ENCODE assay signal across 1 cellular context in the genomic region with DNA sequence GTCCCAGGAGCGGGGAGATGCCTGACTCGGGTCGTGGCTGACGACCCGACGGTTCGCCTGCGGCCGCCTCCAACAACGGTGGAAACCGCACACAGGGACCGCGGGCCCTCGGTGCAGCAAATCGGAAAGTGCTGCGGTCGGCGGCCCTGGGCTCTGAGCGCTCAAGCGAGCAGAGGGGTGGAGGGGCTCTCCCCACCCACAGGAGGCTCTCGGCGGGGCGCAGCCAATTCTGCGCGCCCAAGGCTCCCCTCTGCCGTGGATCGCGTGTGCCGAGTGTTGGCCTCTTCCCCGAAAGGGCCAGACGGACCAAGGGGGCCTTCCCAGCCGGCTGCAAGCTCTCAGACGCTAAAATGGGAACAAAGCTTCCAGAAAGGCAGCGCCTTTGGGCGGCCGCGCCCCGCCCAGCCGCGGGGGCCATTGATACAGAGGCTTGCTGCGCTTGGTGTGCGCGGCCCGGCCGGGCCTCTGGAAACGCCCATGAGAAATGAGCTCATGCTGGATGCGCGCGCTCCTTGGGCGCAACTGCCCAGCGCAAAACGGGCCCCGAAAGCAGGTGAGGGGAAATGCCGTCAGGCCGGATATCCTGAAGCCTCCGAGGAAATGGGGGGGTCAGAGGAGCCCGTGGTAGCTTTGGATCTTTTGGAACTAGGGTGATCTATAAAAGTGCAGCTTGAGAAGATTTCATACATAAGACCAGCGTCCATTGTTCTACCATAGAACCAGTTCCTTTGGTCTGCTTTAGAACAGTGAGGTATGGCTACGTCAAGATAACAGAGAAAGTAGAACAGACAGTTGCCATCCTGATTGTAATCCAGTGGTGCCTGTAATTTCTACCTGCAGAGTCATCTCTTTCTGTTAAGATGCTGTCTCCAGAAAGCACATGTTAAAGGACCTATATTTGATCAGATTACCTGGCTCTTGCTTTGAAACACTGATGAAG.
A peak's percentile ranks its signal among the peaks of the same experiment; 100 is the strongest.
TF ChIP-seq lines count a peak whose summit lies in the region.

No MANE protein-coding gene starts in this region.

TF ChIP-seq in K562, 482 proteins besides CTCF, POLR2A, EP300 and RAD21 (continued from another document and continues in another):
- TF ChIP-seq MAZ (CRISPR knock-in tag; conservative IDR thresholded peaks at IDR 0.05 in 1 of 2, IDR thresholded peaks at IDR 0.05 in 1 of 2) (peak; percentile 72 to 80; a peak in 3 of 4 replicates), JUN (IDR thresholded peaks at IDR 0.05; ENCODE audit: borderline replicate concordance, low read depth, low read length) (peak; percentile 66; the same call in 1 of the 2 replicates), JUN (CRISPR knock-in tag; IDR thresholded peaks at IDR 0.05; ENCODE audit: borderline replicate concordance) (no peak; the same call in 1 of the 2 replicates), ELF2 (CRISPR knock-in tag; IDR thresholded peaks at IDR 0.05) (0 out of 2 replicates have a peak, but pooled peaks have one; percentile 19), TAF9B (IDR thresholded peaks at IDR 0.05; ENCODE audit: partially characterized antibody) (peak; percentile 72), ZBTB1 (CRISPR knock-in tag; IDR thresholded peaks at IDR 0.05; ENCODE audit: borderline replicate concordance, low read depth) (peak; percentile 30; the same call in 1 of the 2 replicates), KLF1 (tag; IDR thresholded peaks at IDR 0.05) (peak; percentile 61), PCBP1 (IDR thresholded peaks at IDR 0.05; ENCODE audit: low read depth, low read length, poor library complexity, severe bottlenecking) (peak; percentile 84), ETV1 (tag; conservative IDR thresholded peaks at IDR 0.05; ENCODE audit: low read depth) (peak; percentile 69; the same call in 1 of the 2 replicates), SP2 (IDR thresholded peaks at IDR 0.05; ENCODE audit: extremely low read depth, low read depth, low read length, poor library complexity, severe bottlenecking) (no peak), SRSF3 (IDR thresholded peaks at IDR 0.05; ENCODE audit: insufficient read depth, low read length) (0 out of 2 replicates have a peak, but pooled peaks have one; percentile 73), PRPF4 (IDR thresholded peaks at IDR 0.05; ENCODE audit: insufficient read depth, low read depth, low read length, poor library complexity, severe bottlenecking) (peak; percentile 75), BRD9 (IDR thresholded peaks at IDR 0.05; ENCODE audit: low read depth, partially characterized antibody) (peak; percentile 32), NFRKB (IDR thresholded peaks at IDR 0.05; ENCODE audit: low read depth) (peak; percentile 87), NCOA6 (IDR thresholded peaks at IDR 0.05) (peak; percentile 75), ZNF263 (CRISPR knock-in tag; IDR thresholded peaks at IDR 0.05; ENCODE audit: borderline replicate concordance) (peak; percentile 65; the same call in 1 of the 2 replicates), RCOR1 (IDR thresholded peaks at IDR 0.05; ENCODE audit: borderline replicate concordance in 1 of 2, low read depth in 2 of 2, low read length in 2 of 2) (peak in 1 of 2 experiments; percentile 4; a peak in 1 of 4 replicates), ZNF165 (CRISPR knock-in tag; IDR thresholded peaks at IDR 0.05; ENCODE audit: borderline replicate concordance) (0 out of 2 replicates have a peak, but pooled peaks have one; percentile 31), RHOXF2B (CRISPR knock-in tag; conservative IDR thresholded peaks at IDR 0.05) (no peak), PHF20 (IDR thresholded peaks at IDR 0.05; ENCODE audit: partially characterized antibody) (peak; percentile 37), KAT7 (CRISPR knock-in tag; IDR thresholded peaks at IDR 0.05; ENCODE audit: borderline replicate concordance) (peak; percentile 91; the same call in 1 of the 2 replicates), MEIS2 (IDR thresholded peaks at IDR 0.05; ENCODE audit: partially characterized antibody) (peak; percentile 41), MTA3 (IDR thresholded peaks at IDR 0.05; ENCODE audit: borderline replicate concordance) (peak; percentile 47; the same call in 1 of the 2 replicates), NFYB (IDR thresholded peaks at IDR 0.05; ENCODE audit: extremely low read depth, insufficient read length) (no peak), MBD2 (IDR thresholded peaks at IDR 0.05; ENCODE audit: borderline replicate concordance, low read depth) (peak; percentile 25; the same call in 1 of the 2 replicates), ZC3H8 (IDR thresholded peaks at IDR 0.05) (no peak), KLF10 (CRISPR knock-in tag; IDR thresholded peaks at IDR 0.05) (no peak), RBFOX2 (IDR thresholded peaks at IDR 0.05; ENCODE audit: low read depth, low read length) (peak; percentile 96), MYC (IDR thresholded peaks at IDR 0.05; ENCODE audit: low read depth, low read length) (no peak; the same call in 1 of the 2 replicates), MYC (CRISPR knock-in tag; IDR thresholded peaks at IDR 0.05; ENCODE audit: borderline replicate concordance, low read depth) (peak; percentile 69; the same call in 1 of the 2 replicates), SOX6 (IDR thresholded peaks at IDR 0.05) (0 out of 2 replicates have a peak, but pooled peaks have one; percentile 10), PURB (CRISPR knock-in tag; IDR thresholded peaks at IDR 0.05; ENCODE audit: low read depth) (no peak), ZNF316 (IDR thresholded peaks at IDR 0.05) (peak; percentile 27; the same call in 1 of the 2 replicates), ZNF583 (CRISPR knock-in tag; IDR thresholded peaks at IDR 0.05) (0 out of 2 replicates have a peak, but pooled peaks have one; percentile 36)
- TF ChIP-seq, protein P1, sequence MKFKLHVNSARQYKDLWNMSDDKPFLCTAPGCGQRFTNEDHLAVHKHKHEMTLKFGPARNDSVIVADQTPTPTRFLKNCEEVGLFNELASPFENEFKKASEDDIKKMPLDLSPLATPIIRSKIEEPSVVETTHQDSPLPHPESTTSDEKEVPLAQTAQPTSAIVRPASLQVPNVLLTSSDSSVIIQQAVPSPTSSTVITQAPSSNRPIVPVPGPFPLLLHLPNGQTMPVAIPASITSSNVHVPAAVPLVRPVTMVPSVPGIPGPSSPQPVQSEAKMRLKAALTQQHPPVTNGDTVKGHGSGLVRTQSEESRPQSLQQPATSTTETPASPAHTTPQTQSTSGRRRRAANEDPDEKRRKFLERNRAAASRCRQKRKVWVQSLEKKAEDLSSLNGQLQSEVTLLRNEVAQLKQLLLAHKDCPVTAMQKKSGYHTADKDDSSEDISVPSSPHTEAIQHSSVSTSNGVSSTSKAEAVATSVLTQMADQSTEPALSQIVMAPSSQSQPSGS (CRISPR knock-in tag; IDR thresholded peaks at IDR 0.05): 0 out of 2 replicates have a peak, but pooled peaks have one; percentile 37
- TF ChIP-seq, protein P2, sequence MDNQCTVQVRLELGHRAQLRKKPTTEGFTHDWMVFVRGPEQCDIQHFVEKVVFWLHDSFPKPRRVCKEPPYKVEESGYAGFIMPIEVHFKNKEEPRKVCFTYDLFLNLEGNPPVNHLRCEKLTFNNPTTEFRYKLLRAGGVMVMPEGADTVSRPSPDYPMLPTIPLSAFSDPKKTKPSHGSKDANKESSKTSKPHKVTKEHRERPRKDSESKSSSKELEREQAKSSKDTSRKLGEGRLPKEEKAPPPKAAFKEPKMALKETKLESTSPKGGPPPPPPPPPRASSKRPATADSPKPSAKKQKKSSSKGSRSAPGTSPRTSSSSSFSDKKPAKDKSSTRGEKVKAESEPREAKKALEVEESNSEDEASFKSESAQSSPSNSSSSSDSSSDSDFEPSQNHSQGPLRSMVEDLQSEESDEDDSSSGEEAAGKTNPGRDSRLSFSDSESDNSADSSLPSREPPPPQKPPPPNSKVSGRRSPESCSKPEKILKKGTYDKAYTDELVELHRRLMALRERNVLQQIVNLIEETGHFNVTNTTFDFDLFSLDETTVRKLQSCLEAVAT (IDR thresholded peaks at IDR 0.05): peak in 1 of 2 experiments; percentile 61; a peak in 1 of 4 replicates
- TF ChIP-seq, protein P3, sequence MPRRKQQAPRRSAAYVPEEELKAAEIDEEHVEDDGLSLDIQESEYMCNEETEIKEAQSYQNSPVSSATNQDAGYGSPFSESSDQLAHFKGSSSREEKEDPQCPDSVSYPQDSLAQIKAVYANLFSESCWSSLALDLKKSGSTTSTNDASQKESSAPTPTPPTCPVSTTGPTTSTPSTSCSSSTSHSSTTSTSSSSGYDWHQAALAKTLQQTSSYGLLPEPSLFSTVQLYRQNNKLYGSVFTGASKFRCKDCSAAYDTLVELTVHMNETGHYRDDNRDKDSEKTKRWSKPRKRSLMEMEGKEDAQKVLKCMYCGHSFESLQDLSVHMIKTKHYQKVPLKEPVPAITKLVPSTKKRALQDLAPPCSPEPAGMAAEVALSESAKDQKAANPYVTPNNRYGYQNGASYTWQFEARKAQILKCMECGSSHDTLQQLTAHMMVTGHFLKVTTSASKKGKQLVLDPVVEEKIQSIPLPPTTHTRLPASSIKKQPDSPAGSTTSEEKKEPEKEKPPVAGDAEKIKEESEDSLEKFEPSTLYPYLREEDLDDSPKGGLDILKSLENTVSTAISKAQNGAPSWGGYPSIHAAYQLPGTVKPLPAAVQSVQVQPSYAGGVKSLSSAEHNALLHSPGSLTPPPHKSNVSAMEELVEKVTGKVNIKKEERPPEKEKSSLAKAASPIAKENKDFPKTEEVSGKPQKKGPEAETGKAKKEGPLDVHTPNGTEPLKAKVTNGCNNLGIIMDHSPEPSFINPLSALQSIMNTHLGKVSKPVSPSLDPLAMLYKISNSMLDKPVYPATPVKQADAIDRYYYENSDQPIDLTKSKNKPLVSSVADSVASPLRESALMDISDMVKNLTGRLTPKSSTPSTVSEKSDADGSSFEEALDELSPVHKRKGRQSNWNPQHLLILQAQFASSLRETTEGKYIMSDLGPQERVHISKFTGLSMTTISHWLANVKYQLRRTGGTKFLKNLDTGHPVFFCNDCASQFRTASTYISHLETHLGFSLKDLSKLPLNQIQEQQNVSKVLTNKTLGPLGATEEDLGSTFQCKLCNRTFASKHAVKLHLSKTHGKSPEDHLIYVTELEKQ (CRISPR knock-in tag; IDR thresholded peaks at IDR 0.05): no peak
- TF ChIP-seq, protein P4, sequence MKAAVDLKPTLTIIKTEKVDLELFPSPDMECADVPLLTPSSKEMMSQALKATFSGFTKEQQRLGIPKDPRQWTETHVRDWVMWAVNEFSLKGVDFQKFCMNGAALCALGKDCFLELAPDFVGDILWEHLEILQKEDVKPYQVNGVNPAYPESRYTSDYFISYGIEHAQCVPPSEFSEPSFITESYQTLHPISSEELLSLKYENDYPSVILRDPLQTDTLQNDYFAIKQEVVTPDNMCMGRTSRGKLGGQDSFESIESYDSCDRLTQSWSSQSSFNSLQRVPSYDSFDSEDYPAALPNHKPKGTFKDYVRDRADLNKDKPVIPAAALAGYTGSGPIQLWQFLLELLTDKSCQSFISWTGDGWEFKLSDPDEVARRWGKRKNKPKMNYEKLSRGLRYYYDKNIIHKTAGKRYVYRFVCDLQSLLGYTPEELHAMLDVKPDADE (conservative IDR thresholded peaks at IDR 0.05; ENCODE audit: control insufficient read depth, low read depth, low read length): 0 out of 2 replicates have a peak, but pooled peaks have one; percentile 20
- TF ChIP-seq, protein P5, sequence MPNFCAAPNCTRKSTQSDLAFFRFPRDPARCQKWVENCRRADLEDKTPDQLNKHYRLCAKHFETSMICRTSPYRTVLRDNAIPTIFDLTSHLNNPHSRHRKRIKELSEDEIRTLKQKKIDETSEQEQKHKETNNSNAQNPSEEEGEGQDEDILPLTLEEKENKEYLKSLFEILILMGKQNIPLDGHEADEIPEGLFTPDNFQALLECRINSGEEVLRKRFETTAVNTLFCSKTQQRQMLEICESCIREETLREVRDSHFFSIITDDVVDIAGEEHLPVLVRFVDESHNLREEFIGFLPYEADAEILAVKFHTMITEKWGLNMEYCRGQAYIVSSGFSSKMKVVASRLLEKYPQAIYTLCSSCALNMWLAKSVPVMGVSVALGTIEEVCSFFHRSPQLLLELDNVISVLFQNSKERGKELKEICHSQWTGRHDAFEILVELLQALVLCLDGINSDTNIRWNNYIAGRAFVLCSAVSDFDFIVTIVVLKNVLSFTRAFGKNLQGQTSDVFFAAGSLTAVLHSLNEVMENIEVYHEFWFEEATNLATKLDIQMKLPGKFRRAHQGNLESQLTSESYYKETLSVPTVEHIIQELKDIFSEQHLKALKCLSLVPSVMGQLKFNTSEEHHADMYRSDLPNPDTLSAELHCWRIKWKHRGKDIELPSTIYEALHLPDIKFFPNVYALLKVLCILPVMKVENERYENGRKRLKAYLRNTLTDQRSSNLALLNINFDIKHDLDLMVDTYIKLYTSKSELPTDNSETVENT (CRISPR knock-in tag; IDR thresholded peaks at IDR 0.05): peak; percentile 39; the same call in 1 of the 2 replicates
- TF ChIP-seq, protein P6, sequence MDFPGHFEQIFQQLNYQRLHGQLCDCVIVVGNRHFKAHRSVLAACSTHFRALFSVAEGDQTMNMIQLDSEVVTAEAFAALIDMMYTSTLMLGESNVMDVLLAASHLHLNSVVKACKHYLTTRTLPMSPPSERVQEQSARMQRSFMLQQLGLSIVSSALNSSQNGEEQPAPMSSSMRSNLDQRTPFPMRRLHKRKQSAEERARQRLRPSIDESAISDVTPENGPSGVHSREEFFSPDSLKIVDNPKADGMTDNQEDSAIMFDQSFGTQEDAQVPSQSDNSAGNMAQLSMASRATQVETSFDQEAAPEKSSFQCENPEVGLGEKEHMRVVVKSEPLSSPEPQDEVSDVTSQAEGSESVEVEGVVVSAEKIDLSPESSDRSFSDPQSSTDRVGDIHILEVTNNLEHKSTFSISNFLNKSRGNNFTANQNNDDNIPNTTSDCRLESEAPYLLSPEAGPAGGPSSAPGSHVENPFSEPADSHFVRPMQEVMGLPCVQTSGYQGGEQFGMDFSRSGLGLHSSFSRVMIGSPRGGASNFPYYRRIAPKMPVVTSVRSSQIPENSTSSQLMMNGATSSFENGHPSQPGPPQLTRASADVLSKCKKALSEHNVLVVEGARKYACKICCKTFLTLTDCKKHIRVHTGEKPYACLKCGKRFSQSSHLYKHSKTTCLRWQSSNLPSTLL (IDR thresholded peaks at IDR 0.05): 0 out of 2 replicates have a peak, but pooled peaks have one; percentile 75
- TF ChIP-seq, protein P7, sequence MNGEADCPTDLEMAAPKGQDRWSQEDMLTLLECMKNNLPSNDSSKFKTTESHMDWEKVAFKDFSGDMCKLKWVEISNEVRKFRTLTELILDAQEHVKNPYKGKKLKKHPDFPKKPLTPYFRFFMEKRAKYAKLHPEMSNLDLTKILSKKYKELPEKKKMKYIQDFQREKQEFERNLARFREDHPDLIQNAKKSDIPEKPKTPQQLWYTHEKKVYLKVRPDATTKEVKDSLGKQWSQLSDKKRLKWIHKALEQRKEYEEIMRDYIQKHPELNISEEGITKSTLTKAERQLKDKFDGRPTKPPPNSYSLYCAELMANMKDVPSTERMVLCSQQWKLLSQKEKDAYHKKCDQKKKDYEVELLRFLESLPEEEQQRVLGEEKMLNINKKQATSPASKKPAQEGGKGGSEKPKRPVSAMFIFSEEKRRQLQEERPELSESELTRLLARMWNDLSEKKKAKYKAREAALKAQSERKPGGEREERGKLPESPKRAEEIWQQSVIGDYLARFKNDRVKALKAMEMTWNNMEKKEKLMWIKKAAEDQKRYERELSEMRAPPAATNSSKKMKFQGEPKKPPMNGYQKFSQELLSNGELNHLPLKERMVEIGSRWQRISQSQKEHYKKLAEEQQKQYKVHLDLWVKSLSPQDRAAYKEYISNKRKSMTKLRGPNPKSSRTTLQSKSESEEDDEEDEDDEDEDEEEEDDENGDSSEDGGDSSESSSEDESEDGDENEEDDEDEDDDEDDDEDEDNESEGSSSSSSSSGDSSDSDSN (IDR thresholded peaks at IDR 0.05; ENCODE audit: borderline replicate concordance in 1 of 2, low read depth in 2 of 2, low read length in 2 of 2): 0 out of 4 replicates have a peak, but pooled peaks of 1 of the 2 experiments have one; percentile 57
